ENCODE assay signal across 27 cellular contexts in the genomic region with DNA sequence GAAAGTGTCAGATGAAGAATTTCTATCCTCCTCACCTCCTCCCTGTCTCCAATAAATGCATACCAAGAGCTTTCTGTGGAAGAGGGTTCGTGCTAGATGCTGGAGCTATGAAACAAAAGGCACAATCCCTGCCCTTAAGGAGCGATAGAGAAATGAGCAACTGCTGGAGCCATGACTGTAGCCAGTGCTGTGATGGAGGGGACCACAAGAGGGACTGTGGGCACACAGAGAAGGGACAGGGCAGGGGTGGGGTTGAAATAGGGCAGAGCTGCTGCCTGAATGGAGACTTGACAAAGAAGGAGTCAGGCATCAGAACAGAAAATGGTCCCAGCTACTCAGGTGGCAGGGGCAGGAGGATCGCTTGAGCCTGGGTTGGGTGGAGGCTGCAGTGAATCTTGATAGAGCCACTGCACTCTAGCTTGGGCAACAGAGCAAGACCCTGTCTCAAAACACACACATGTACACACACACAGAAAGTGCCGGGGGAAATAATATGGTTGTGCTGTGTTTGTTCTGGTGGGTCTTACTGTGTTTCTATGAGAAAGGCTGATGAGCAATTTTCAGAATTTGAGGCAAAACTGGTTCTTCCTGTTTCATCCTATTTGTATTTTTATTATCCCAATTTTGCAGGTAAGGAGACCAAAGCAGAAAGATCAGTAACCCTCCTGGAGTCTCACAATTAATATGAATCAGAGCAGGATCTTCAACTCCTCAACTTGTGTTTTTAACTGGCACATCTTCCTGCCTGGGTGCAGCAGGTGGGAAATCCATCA. TPM values are rescaled to one million over a fixed set of nuclear protein-coding genes. Genes with fewer than 3 reads are reported as not detected.
DNase-seq lines count a peak whose midpoint lies in the region; ATAC-seq and TF ChIP-seq lines count a peak whose summit lies in the region.
"Had no signal": no experiment of that assay in that cellular context is flagged by ENCODE, and none has a peak within 500 bp of the region (broad histone marks: within the 10 kb centered on the region; RNA-seq: fewer than 3 reads in every experiment).

No MANE protein-coding gene starts in this region.

- BruUV-seq in mammary epithelial cell (replicated peaks; lab: Mats Ljungman, UMichigan) = no TSS peak

- no peak for TF ChIP-seq CTCF in cardiac muscle cell (IDR thresholded peaks at IDR 0.05; ENCODE audit: low read depth, low read length)
- no peak for TF ChIP-seq CTCF in mammary epithelial cell (conservative IDR thresholded peaks at IDR 0.05 in 1 of 2, IDR thresholded peaks at IDR 0.05 in 1 of 2; ENCODE audit: extremely low read depth in 1 of 2, insufficient read depth in 1 of 2, low read depth in 1 of 2, low read length in 2 of 2)
- no peak for TF ChIP-seq CTCF in mucosa of descending colon (IDR thresholded peaks at IDR 0.05)
- no peak for TF ChIP-seq CTCF in activated CD8-positive, alpha-beta T cell treated with anti-CD3 and anti-CD28 coated beads for 36 hours (IDR thresholded peaks at IDR 0.05)

- 74% methylated on average over 4 of the region's 4 CpGs for WGBS in mammary epithelial cell (ENCODE audit: low coverage, missing lambda C conversion rate)
- 93 to 96% methylated on average over 4 of the region's 4 CpGs for WGBS in aorta, 2 donors

- peak overlapping the region; percentile 2 for H2AFZ ChIP-seq in mammary epithelial cell (ENCODE audit: low read depth, low read length)

- H3K4me1 ChIP-seq in cardiac muscle cell (ENCODE audit: low read depth) (no peaks in the 10 kb centered on the region), mammary epithelial cell (ENCODE audit: insufficient read depth, low read length) (peaks cover 19% of the 10 kb centered on the region), mucosa of descending colon (ENCODE audit: low read depth) (peaks cover 10% of the 10 kb centered on the region), aorta (ENCODE audit: control insufficient read depth in 1 of 2, insufficient read depth in 2 of 2, low read length in 2 of 2) (no peaks in the 10 kb centered on the region)
- H3K4me1 ChIP-seq: adrenal gland, spleen had no signal

- H3K4me1 Mint-ChIP-seq in activated CD8-positive, alpha-beta T cell treated with anti-CD3 and anti-CD28 coated beads for 36 hours (ENCODE audit: low read depth) = no peaks in the 10 kb centered on the region
- H3K4me1 Mint-ChIP-seq: memory B cell, natural killer cell had no signal

- H3K9me3 ChIP-seq in cardiac muscle cell (ENCODE audit: low read depth) = no peaks in the 10 kb centered on the region
- no peaks in the 10 kb centered on the region for H3K9me3 ChIP-seq in mammary epithelial cell (replicated peaks; ENCODE audit: insufficient read depth, low read length)
- no peaks in the 10 kb centered on the region for H3K9me3 ChIP-seq in mucosa of descending colon
- no peaks in the 10 kb centered on the region for H3K9me3 ChIP-seq in aorta (ENCODE audit: control insufficient read depth, low read length)
- H3K9me3 ChIP-seq: adrenal gland had no signal

- H3K36me3 ChIP-seq in cardiac muscle cell = peaks cover 7% of the 10 kb centered on the region
- H3K36me3 ChIP-seq in mammary epithelial cell (ENCODE audit: insufficient read depth, low read length) = no peaks in the 10 kb centered on the region
- H3K36me3 ChIP-seq in mucosa of descending colon (ENCODE audit: low read depth) = no peaks in the 10 kb centered on the region
- peaks cover 1 to 4% of the 10 kb centered on the region in 2 donors for H3K36me3 ChIP-seq in aorta (ENCODE audit: control insufficient read depth in 1 of 2, insufficient read depth in 2 of 2, low read length in 1 of 2)
- H3K36me3 ChIP-seq: adrenal gland had no signal

- H4K20me1 ChIP-seq in mammary epithelial cell (ENCODE audit: insufficient read depth, low read length) = no peaks in the 10 kb centered on the region

- intact Hi-C loops in Right ventricle myocardium inferior (cut with DNase I) = no loop called here
- intact Hi-C loops in mammary epithelial cell (cut with micrococcal nuclease) = no loop called here
- intact Hi-C loops in mucosa of descending colon (cut with DNase I, micrococcal nuclease) = no loop called here
- intact Hi-C loops in aorta (cut with DNase I) = no loop called here
- intact Hi-C loops in activated CD8-positive, alpha-beta T cell treated with anti-CD3 and anti-CD28 coated beads for 36 hours (cut with micrococcal nuclease) = no loop called here

- H3K4me3 ChIP-seq in cardiac muscle cell (no peak overlapping the region), mammary epithelial cell (replicated peaks in 1 of 3; ENCODE audit: insufficient read depth in 1 of 3, low read depth in 2 of 3, low read length in 3 of 3) (no peak overlapping the region), mucosa of descending colon (no peak overlapping the region), aorta (ENCODE audit: low read length in 2 of 2) (no peak overlapping the region)
- H3K4me3 ChIP-seq: adrenal gland, dorsolateral prefrontal cortex, spleen had no signal

- no peak for ATAC-seq in Right ventricle myocardium inferior
- peak; percentile 49 for ATAC-seq in mucosa of descending colon
- peak; percentile 9 for ATAC-seq in aorta (ENCODE audit: low FRiP score)
- no peak for ATAC-seq in HG02759 (IDR thresholded peaks at IDR 0.05; ENCODE audit: unreplicated experiment)
- ATAC-seq in activated CD8-positive, alpha-beta T cell treated with anti-CD3 and anti-CD28 coated beads for 36 hours = no peak
- ATAC-seq: natural killer cell had no signal

- H3K27me3 ChIP-seq in cardiac muscle cell (no peaks in the 10 kb centered on the region), mammary epithelial cell (ENCODE audit: insufficient read depth, low read length) (no peaks in the 10 kb centered on the region), aorta (ENCODE audit: control insufficient read depth in 1 of 2, insufficient read depth in 2 of 2, low read length in 1 of 2) (no peaks in the 10 kb centered on the region)
- H3K27me3 ChIP-seq: adrenal gland, dorsolateral prefrontal cortex, spleen had no signal

- CTCF ChIA-PET in mammary epithelial cell (lab: Charles Lee; ENCODE audit: low non-redundant PET) = interaction anchor here (0.5 kb wide), 1 partner anchor 8 kb away, joined by 5 read pairs; no protein-coding TSS in a partner anchor
- CTCF ChIA-PET in activated CD8-positive, alpha-beta T cell treated with anti-CD3 and anti-CD28 coated beads for 36 hours (lab: Charles Lee) = no interaction called here

- H3K9ac ChIP-seq in mammary epithelial cell (ENCODE audit: insufficient read depth, low read length) = no peak overlapping the region
- H3K9ac ChIP-seq: KMS-11 had no signal

- POLR2A ChIA-PET in activated CD8-positive, alpha-beta T cell treated with anti-CD3 and anti-CD28 coated beads for 36 hours (lab: Charles Lee) = no interaction called here

- no peak overlapping the region for H3K27ac Mint-ChIP-seq in activated CD8-positive, alpha-beta T cell treated with anti-CD3 and anti-CD28 coated beads for 36 hours
- H3K27ac Mint-ChIP-seq: activated CD4-positive, alpha-beta memory T cell treated with anti-CD3 and anti-CD28 coated beads for 36 hours; memory B cell; natural killer cell had no signal

- H3K79me2 ChIP-seq in mammary epithelial cell (ENCODE audit: insufficient read depth, low read length) = no peaks in the 10 kb centered on the region

- DNase-seq in cardiac muscle cell (ENCODE audit: low read depth in 1 of 2, low spot score in 1 of 2) (no peak), Right ventricle myocardium inferior (ENCODE audit: missing footprints) (no peak), mammary epithelial cell (no peak), mucosa of descending colon (no peak), aorta (no peak), NCI-H1092 (lab: John Stamatoyannopoulos, UW) (no peak)
- DNase-seq in activated CD8-positive, alpha-beta T cell treated with anti-CD3 and anti-CD28 coated beads for 36 hours = no peak
- DNase-seq: activated CD4-positive, alpha-beta memory T cell treated with anti-CD3 and anti-CD28 coated beads for 36 hours; caudate nucleus; dorsolateral prefrontal cortex; GDM1; natural killer cell; NCI-H1930; NCI-H2227 treated with DMSO at 0.1 percent for 48 hours; NCI-H82; spleen; T-helper 2 cell; WERI-Rb-1 had no signal

- peaks cover 1% of the 10 kb centered on the region for H3K27me3 Mint-ChIP-seq in activated CD8-positive, alpha-beta T cell treated with anti-CD3 and anti-CD28 coated beads for 36 hours
- H3K27me3 Mint-ChIP-seq: activated CD4-positive, alpha-beta memory T cell treated with anti-CD3 and anti-CD28 coated beads for 36 hours had no signal

- H3K4me3 Mint-ChIP-seq in activated CD8-positive, alpha-beta T cell treated with anti-CD3 and anti-CD28 coated beads for 36 hours = no peak overlapping the region
- H3K4me3 Mint-ChIP-seq: activated CD4-positive, alpha-beta memory T cell treated with anti-CD3 and anti-CD28 coated beads for 36 hours; memory B cell; natural killer cell had no signal

- H3K4me2 ChIP-seq in mammary epithelial cell (ENCODE audit: insufficient read depth, low read depth, low read length) = no peak overlapping the region
- H3K4me2 ChIP-seq: KMS-11 had no signal

- in situ Hi-C loops in mammary epithelial cell (cut with MboI; ENCODE audit: low sequenced_read_pairs in 2 of 2) = no loop called here

- H3K27ac ChIP-seq in cardiac muscle cell (peak overlapping the region; percentile 38), mammary epithelial cell (ENCODE audit: insufficient read depth, low read depth, low read length) (no peak overlapping the region), aorta (ENCODE audit: low read depth in 1 of 2, low read length in 2 of 2) (no peak overlapping the region)
- H3K27ac ChIP-seq: KMS-11, WERI-Rb-1 had no signal

- dilution Hi-C loops in mammary epithelial cell (cut with HindIII; ENCODE audit: low sequenced_read_pairs) = no loop called here

- H3K36me3 Mint-ChIP-seq in activated CD8-positive, alpha-beta T cell treated with anti-CD3 and anti-CD28 coated beads for 36 hours (ENCODE audit: low read depth) = no peaks in the 10 kb centered on the region
- H3K36me3 Mint-ChIP-seq: activated CD4-positive, alpha-beta memory T cell treated with anti-CD3 and anti-CD28 coated beads for 36 hours; memory B cell; natural killer cell had no signal

- H3K9me3 Mint-ChIP-seq in activated CD8-positive, alpha-beta T cell treated with anti-CD3 and anti-CD28 coated beads for 36 hours = peaks cover 2% of the 10 kb centered on the region
- H3K9me3 Mint-ChIP-seq: memory B cell, natural killer cell had no signal

RNA-seq across cellular contexts. Expression of gene TMEM98, which starts 16.5 kb away (rescaled TPM):
- total RNA-seq in cardiac muscle cell (166 and 230 TPM in 2 replicates), Right ventricle myocardium inferior (12.7 TPM), mammary epithelial cell (100 to 1,000 TPM in 1 of 2 donors, 10 to 100 TPM in 1; 39.5 to 127 TPM), mucosa of descending colon (100 to 1,000 TPM in 1 of 3 donors, 10 to 100 TPM in 2; 56.4 to 175 (median 85.9) TPM), aorta (10 to 100 TPM; 39.3 to 65.8 TPM)
- polyA plus RNA-seq in cardiac muscle cell (216 and 217 TPM in 2 replicates), mammary epithelial cell (91.0 TPM), aorta (10 to 100 TPM; 56.0 to 91.4 TPM)
- polyA minus RNA-seq in mammary epithelial cell = 37.2 TPM
- total RNA-seq in activated CD8-positive, alpha-beta T cell treated with anti-CD3 and anti-CD28 coated beads for 36 hours = not detected
- total RNA-seq: natural killer cell had no signal

RNA-seq across cellular contexts. Expression of gene SPACA3, which starts 47.2 kb away (rescaled TPM):
- total RNA-seq in cardiac muscle cell (not detected in 2 replicates), Right ventricle myocardium inferior (not detected), mammary epithelial cell (not detected), mucosa of descending colon (not detected), aorta (not detected)
- polyA plus RNA-seq in cardiac muscle cell (not detected in 2 replicates), mammary epithelial cell (0.27 TPM), aorta (not detected)
- not detected for polyA minus RNA-seq in mammary epithelial cell
- total RNA-seq in activated CD8-positive, alpha-beta T cell treated with anti-CD3 and anti-CD28 coated beads for 36 hours = not detected
- total RNA-seq: activated CD4-positive, alpha-beta memory T cell treated with anti-CD3 and anti-CD28 coated beads for 36 hours; adrenal gland; dorsolateral prefrontal cortex; epithelial cell of proximal tubule; frontal cortex; natural killer cell; posterior vena cava; spleen; urinary bladder had no signal
- polyA plus RNA-seq: keratinocyte, spleen, urinary bladder had no signal

Comparison
In these comparisons a context has a peak if more than half of its experiments do, and no peak if none do; other contexts are left out.
1. ATAC-seq: peak in mucosa of descending colon (single experiment) and aorta (single experiment); none in Right ventricle myocardium inferior (single experiment), HG02759 (single experiment) and activated CD8-positive, alpha-beta T cell treated with anti-CD3 and anti-CD28 coated beads for 36 hours (single experiment).
2. RNA of gene TMEM98, which starts 16.5 kb away (total RNA-seq): 166 to 230 TPM in cardiac muscle cell, 39.5 to 127 TPM in mammary epithelial cell, 56.4 to 175 TPM in mucosa of descending colon, 39.3 to 65.8 TPM in aorta and 12.7 TPM in Right ventricle myocardium inferior (single experiment); not detected in activated CD8-positive, alpha-beta T cell treated with anti-CD3 and anti-CD28 coated beads for 36 hours; every median in the first group is over 10 times any median in the second.